2 cellular contexts compared by ENCODE assay signal in the genomic region with DNA sequence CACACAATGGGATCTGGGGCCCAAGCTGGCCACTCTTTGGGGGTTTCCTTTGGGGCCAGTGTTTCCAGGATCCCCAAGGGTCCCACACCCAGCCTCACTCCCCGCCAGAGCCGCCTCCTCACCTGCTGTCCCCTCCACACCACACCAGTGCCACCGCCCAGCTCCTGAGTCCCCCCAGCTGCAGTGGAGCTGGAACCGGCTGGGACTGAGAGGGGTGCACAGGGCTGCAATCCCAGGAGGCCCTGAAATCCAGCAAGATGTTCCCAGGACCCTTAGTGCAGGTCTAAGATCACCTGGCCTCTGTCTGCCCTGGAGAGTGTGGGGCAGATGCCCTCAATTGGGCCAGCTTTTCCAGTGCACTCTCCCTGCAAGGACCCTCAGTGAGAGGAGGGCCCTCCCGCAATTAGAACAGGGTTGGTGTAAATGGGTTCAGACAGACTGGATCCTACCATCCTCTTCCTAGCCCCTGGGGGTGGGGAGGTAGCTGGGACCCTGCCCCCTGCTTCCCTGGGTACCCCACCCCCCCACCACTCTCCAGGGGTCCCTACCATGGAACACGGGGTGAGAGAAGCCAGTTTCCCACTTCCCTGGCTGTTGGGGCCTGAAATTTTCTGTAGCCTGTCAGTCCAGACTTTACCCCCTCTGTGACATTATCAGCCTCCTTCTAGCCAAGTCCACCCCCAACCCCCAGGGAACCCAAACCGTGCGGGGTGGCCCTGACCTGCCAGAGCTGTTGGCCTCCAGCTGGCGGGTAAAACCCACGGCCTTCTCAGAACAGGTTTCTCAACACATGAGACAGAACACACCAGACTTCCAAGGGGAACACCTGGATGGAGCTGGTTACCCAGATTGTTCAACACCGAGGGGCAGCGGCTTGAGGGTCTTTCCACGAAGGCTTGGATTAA.
TF ChIP-seq lines count a peak whose summit lies in the region.

No MANE protein-coding gene starts in this region.

TF ChIP-seq in SK-N-SH, 30 proteins besides CTCF, POLR2A, EP300 and RAD21:
- no peak for TF ChIP-seq SIN3A (IDR thresholded peaks at IDR 0.05; ENCODE audit: borderline replicate concordance, low read depth, low read length)
- no peak for TF ChIP-seq EZH2phosphoT487 (IDR thresholded peaks at IDR 0.05; ENCODE audit: borderline replicate concordance, low read depth)

TF ChIP-seq in SK-N-SH treated with all-trans-retinoic acid at 6 μM for 48 hours, 23 proteins besides CTCF, POLR2A, EP300 and RAD21:
- TF ChIP-seq ZNF8 (CRISPR knock-in tag; IDR thresholded peaks at IDR 0.05) (no peak), BACH2 (CRISPR knock-in tag; IDR thresholded peaks at IDR 0.05; ENCODE audit: borderline replicate concordance) (no peak), ARNTL (CRISPR knock-in tag; IDR thresholded peaks at IDR 0.05; ENCODE audit: borderline replicate concordance, low read depth) (no peak)
